Comparison of ENCODE assay signal across 8 cellular contexts in the genomic region with DNA sequence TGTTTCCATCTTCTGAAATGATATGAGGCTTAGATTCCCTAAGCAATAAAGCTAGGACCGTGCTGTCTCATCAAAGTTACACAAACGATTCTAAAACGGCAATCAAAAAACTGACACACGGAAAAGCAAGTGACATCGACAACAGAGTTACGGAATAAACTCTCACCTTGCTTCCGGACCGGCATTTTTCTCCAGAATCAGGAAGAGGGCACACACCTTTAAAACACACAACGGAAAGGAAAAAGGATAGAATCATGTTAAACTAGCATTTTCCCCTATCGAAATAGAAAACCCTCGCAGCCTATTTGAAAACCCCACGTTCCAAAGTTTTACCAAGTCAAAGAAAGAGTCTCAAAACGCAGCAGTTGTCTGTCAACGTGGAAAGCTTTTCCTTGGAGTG. TPM values are rescaled to one million over a fixed set of nuclear protein-coding genes. Genes with fewer than 3 reads are reported as not detected.
DNase-seq lines count a peak whose midpoint lies in the region; ATAC-seq, FAIRE-seq and TF ChIP-seq lines count a peak whose summit lies in the region.

No MANE protein-coding gene starts in this region.

- H3K36me3 ChIP-seq in HCT116 (ENCODE audit: control insufficient read depth in 1 of 2, insufficient read depth in 2 of 2, low read length in 2 of 2), result peaks cover 13 to 15% of the 10 kb centered on the region in 2 experiments
- H3K36me3 ChIP-seq in adrenal gland (replicated peaks in 1 of 2), result peaks cover 0 to 5% of the 10 kb centered on the region in 2 donors
- peaks cover 1 to 8% of the 10 kb centered on the region in 2 experiments; a peak in 4 of 5 replicates for H3K36me3 ChIP-seq in HepG2 (replicated peaks in 1 of 2; ENCODE audit: control insufficient read depth in 1 of 2, insufficient read depth in 2 of 2, low read length in 2 of 2)
- H3K36me3 ChIP-seq in tibial nerve, result peaks cover 0 to 2% (median 0%) of the 10 kb centered on the region in 3 donors

- H3K9me2 ChIP-seq in HCT116 (ENCODE audit: insufficient read depth), result no peaks in the 10 kb centered on the region

- TF ChIP-seq CTCF in AG04450 (IDR thresholded peaks at IDR 0.05; ENCODE audit: low read depth, low read length) (no peak), HCT116 (IDR thresholded peaks at IDR 0.05 in 2 of 3, conservative IDR thresholded peaks at IDR 0.05 in 1 of 3; ENCODE audit: borderline replicate concordance in 1 of 3, insufficient read depth in 1 of 3, low read depth in 2 of 3, low read length in 2 of 3) (no peak), adrenal gland (IDR thresholded peaks at IDR 0.05) (no peak), HepG2 (CRISPR knock-in tag; IDR thresholded peaks at IDR 0.05) (no peak), tibial nerve (IDR thresholded peaks at IDR 0.05) (no peak)

- H2AFZ ChIP-seq in HCT116 (ENCODE audit: low read depth, low read length, poor library complexity, severe bottlenecking) (no peak overlapping the region), HepG2 (ENCODE audit: low read length) (no peak overlapping the region)

- intact Hi-C loops in HCT116 (cut with micrococcal nuclease) (loop anchor here (5.0 kb wide), 1 partner anchor 160 kb away; no protein-coding TSS in a partner anchor), adrenal gland (cut with DNase I) (no loop called here), HepG2 (cut with micrococcal nuclease; ENCODE audit: unreplicated experiment) (loop anchor here (5.0 kb wide), 3 partner anchors 40 to 205 kb away; no protein-coding TSS in a partner anchor)

- POLR2A ChIA-PET in AG04450 (lab: Yijun Ruan, JAX) (interaction anchor here (1.3 to 1.6 kb wide), 2 partner anchors 12 to 170 kb away, joined by 7 to 14 read pairs; no protein-coding TSS in a partner anchor), HCT116 (lab: Charles Lee) (no interaction called here), HepG2 (lab: Yijun Ruan, JAX) (interaction anchor here (1.3 to 2.9 kb wide), 2 partner anchors 70 to 74 kb away, joined by 4 to 32 read pairs; no protein-coding TSS in a partner anchor)

- DNase-seq in AG04450 (ENCODE audit: low read depth, low spot score) (no peak), HCT116 (ENCODE audit: low read depth, low spot score) (no peak), adrenal gland (no peak), HepG2 (ENCODE audit: low spot score) (no peak), tibial nerve (ENCODE audit: low spot score in 2 of 2) (no peak), GF-D8 (lab: John Stamatoyannopoulos, UW) (no peak)

- H3K79me2 ChIP-seq in HCT116 (ENCODE audit: insufficient read depth, low read length), result peaks cover 57% of the 10 kb centered on the region
- H3K79me2 ChIP-seq in HepG2 (ENCODE audit: insufficient read depth, low read length), result peaks cover 53% of the 10 kb centered on the region

- H3K27me3 ChIP-seq in AG04450 (ENCODE audit: control insufficient read depth, insufficient read depth, low read length) (no peaks in the 10 kb centered on the region), HCT116 (ENCODE audit: insufficient read depth, low read length) (no peaks in the 10 kb centered on the region), adrenal gland (no peaks in the 10 kb centered on the region), HepG2 (ENCODE audit: control insufficient read depth in 1 of 2, insufficient read depth in 2 of 2, low read length in 2 of 2) (no peaks in the 10 kb centered on the region; a peak in 1 of 5 replicates), tibial nerve (no peaks in the 10 kb centered on the region)

- in situ Hi-C loops in HepG2 (cut with HindIII; ENCODE audit: extremely low pct_ligation_motif_present, low pct_unique_long_range_greater_than_20kb), result loop anchor here (5.0 to 10.0 kb wide), 2 partner anchors 65 to 208 kb away; no protein-coding TSS in a partner anchor

- CTCF ChIA-PET in AG04450 (lab: Charles Lee) (no interaction called here), HCT116 (lab: Charles Lee) (no interaction called here), HepG2 (lab: Yijun Ruan, JAX; ENCODE audit: low intra/inter-chr PET ratio, low total read pairs) (no interaction called here)

- peak overlapping the region; percentile 96 for H3K4me3 ChIP-seq in AG04450 (ENCODE audit: low read depth, low read length)
- peak overlapping the region; percentile 81 to 82 for H3K4me3 ChIP-seq in HCT116 (replicated peaks in 1 of 2; ENCODE audit: low read depth in 1 of 2, low read length in 2 of 2)
- peak overlapping the region; percentile 18 to 95 (median 76) for H3K4me3 ChIP-seq in adrenal gland
- H3K4me3 ChIP-seq in HepG2 (replicated peaks in 1 of 3; ENCODE audit: insufficient read depth in 1 of 3, low read depth in 2 of 3, low read length in 3 of 3), result peak overlapping the region; percentile 91 to 95 (median 94)
- peak overlapping the region; percentile 79 to 95 (median 88) for H3K4me3 ChIP-seq in tibial nerve

- no peak for FAIRE-seq in HepG2 (lab: Jason Lieb, UNC)

- H4K20me1 ChIP-seq in HCT116 (ENCODE audit: insufficient read depth) (no peaks in the 10 kb centered on the region; the same call in 1 of the 2 replicates), HepG2 (ENCODE audit: insufficient read depth, low read length) (peaks cover 28% of the 10 kb centered on the region)

- peaks cover 11 to 17% of the 10 kb centered on the region in 2 experiments; a peak in 3 of 4 replicates for H3K4me1 ChIP-seq in HCT116 (ENCODE audit: control insufficient read depth in 1 of 2, insufficient read depth in 2 of 2, low read length in 2 of 2)
- H3K4me1 ChIP-seq in adrenal gland (replicated peaks in 1 of 2), result peaks cover 0 to 35% of the 10 kb centered on the region in 2 donors
- peaks cover 57% of the 10 kb centered on the region for H3K4me1 ChIP-seq in HepG2 (ENCODE audit: insufficient read depth, low read length)
- peaks cover 0 to 50% (median 7%) of the 10 kb centered on the region in 4 donors for H3K4me1 ChIP-seq in tibial nerve

- H3K9me3 ChIP-seq in AG04450 (ENCODE audit: control insufficient read depth, insufficient read depth, low read length), result no peaks in the 10 kb centered on the region
- no peaks in the 10 kb centered on the region for H3K9me3 ChIP-seq in HCT116 (ENCODE audit: control insufficient read depth in 1 of 2, insufficient read depth in 1 of 2, low read depth in 1 of 2, low read length in 2 of 2)
- H3K9me3 ChIP-seq in adrenal gland (replicated peaks in 1 of 3), result no peaks in the 10 kb centered on the region
- H3K9me3 ChIP-seq in HepG2 (ENCODE audit: low read length), result no peaks in the 10 kb centered on the region
- H3K9me3 ChIP-seq in tibial nerve, result no peaks in the 10 kb centered on the region

- WGBS in adrenal gland, 4 donors, result 0 to 4% (median 0%) methylated on average over 14 of the region's 14 CpGs
- under 1% methylated on average over 14 of the region's 14 CpGs for WGBS in HepG2 (ENCODE audit: low lambda C conversion rate)
- 1% methylated on average over 14 of the region's 14 CpGs for WGBS in tibial nerve, 2 donors

- TF ChIP-seq RAD21 in HCT116 (IDR thresholded peaks at IDR 0.05; ENCODE audit: low read depth) (no peak), HepG2 (CRISPR knock-in tag; IDR thresholded peaks at IDR 0.05) (no peak)

- no peak for ATAC-seq in HCT116
- ATAC-seq in HepG2, result no peak
- no peak for ATAC-seq in GM21737 (IDR thresholded peaks at IDR 0.05; ENCODE audit: unreplicated experiment)
- no peak for ATAC-seq in GM18520 (IDR thresholded peaks at IDR 0.05; ENCODE audit: unreplicated experiment)

- TSS peak; percentile 49 for BruUV-seq in HCT116 (replicated peaks; lab: Mats Ljungman, UMichigan)
- no TSS peak for BruUV-seq in HepG2 (replicated peaks; lab: Mats Ljungman, UMichigan)

- TF ChIP-seq POLR2A in HCT116 (IDR thresholded peaks at IDR 0.05; ENCODE audit: borderline replicate concordance, extremely low read depth, insufficient read depth, insufficient read length) (no peak), adrenal gland (IDR thresholded peaks at IDR 0.05) (no peak), HepG2 (IDR thresholded peaks at IDR 0.05; ENCODE audit: insufficient read depth in 1 of 2, low read depth in 2 of 2, low read length in 2 of 2) (no peak; a peak in 1 of 4 replicates), tibial nerve (IDR thresholded peaks at IDR 0.05) (no peak)

- no peak for TF ChIP-seq EP300 in HepG2 (IDR thresholded peaks at IDR 0.05; ENCODE audit: low read depth in 2 of 2, low read length in 2 of 2)
- no peak for TF ChIP-seq EP300 in HepG2 (CRISPR knock-in tag; IDR thresholded peaks at IDR 0.05; ENCODE audit: borderline replicate concordance)
- TF ChIP-seq EP300 in tibial nerve (IDR thresholded peaks at IDR 0.05), result no peak

- peak overlapping the region; percentile 39 for H3K27ac ChIP-seq in AG04450 (ENCODE audit: low read depth, low read length)
- H3K27ac ChIP-seq in HCT116 (ENCODE audit: low read depth, low read length), result peak overlapping the region; percentile 77
- peak overlapping the region in 3 of 5 donors; percentile 79 to 87 (median 86) for H3K27ac ChIP-seq in adrenal gland
- H3K27ac ChIP-seq in HepG2 (ENCODE audit: extremely low read length, insufficient read depth, low read length), result peak overlapping the region; percentile 98
- peak overlapping the region; percentile 92 to 98 (median 96) for H3K27ac ChIP-seq in tibial nerve

- H3K4me2 ChIP-seq in HCT116 (ENCODE audit: low read length), result peak overlapping the region; percentile 83
- peak overlapping the region; percentile 89 for H3K4me2 ChIP-seq in HepG2 (ENCODE audit: low read depth, low read length)

- RAD21 ChIA-PET in HCT116 (lab: Charles Lee; ENCODE audit: low non-redundant PET in 1 of 2, low total read pairs in 2 of 2, uncharacterized antibody in 2 of 2, unreplicated experiment in 2 of 2), result no interaction called here

- H3K9ac ChIP-seq in HCT116 (ENCODE audit: low read length) (peak overlapping the region; percentile 80), HepG2 (ENCODE audit: insufficient read depth, low read depth, low read length) (peak overlapping the region; percentile 93)

RNA-seq across cellular contexts. Expression of gene DLG1, which starts 1.4 kb away (rescaled TPM):
- polyA plus RNA-seq in AG04450 (2011; rRNA removed) (50.0 and 58.9 TPM in 2 replicates), adrenal gland (10 to 100 TPM; 14.1 to 53.7 (median 28.8) TPM), HepG2 (2011; rRNA removed) (30.4 and 30.5 TPM in 2 replicates)
- 57.1 and 73.5 TPM in 2 replicates for polyA minus RNA-seq in AG04450 (2011; rRNA and poly(A)+ RNA removed)
- total RNA-seq in HCT116 (2021; ENCODE audit: unreplicated experiment) (89.8 TPM), adrenal gland (10 to 100 TPM; 31.7 to 74.6 (median 60.9) TPM), HepG2 (2016; rRNA removed; fragmentation: Illumina TruSeq; extraction: Trizol) (104 and 105 TPM in 2 replicates), tibial nerve (10 to 100 TPM; 49.2 to 94.0 (median 71.1) TPM)
- polyA plus RNA-seq in HCT116 (2012), result 23.3 and 30.4 TPM in 2 replicates
- 40.0 and 44.2 TPM in 2 replicates for total RNA-seq in HepG2 (2016; cell fraction: cytosol; rRNA removed; fragmentation: Illumina TruSeq; extraction: Trizol; ENCODE audit: low read depth)
- total RNA-seq in HepG2 (2016; cell fraction: insoluble cytoplasmic fraction; rRNA removed; fragmentation: Illumina TruSeq; extraction: Trizol), result 102 and 106 TPM in 2 replicates
- total RNA-seq in HepG2 (2016; cell fraction: membrane; rRNA removed; fragmentation: Illumina TruSeq; extraction: Trizol), result 33.5 and 37.5 TPM in 2 replicates
- 208 and 219 TPM in 2 replicates for total RNA-seq in HepG2 (2016; cell fraction: nucleus; rRNA removed; fragmentation: Illumina TruSeq; extraction: Trizol)
- 7.7 and 13.1 TPM in 2 replicates for polyA plus RNA-seq in HepG2 (2011; cell fraction: cytosol; rRNA removed)
- 38.0 and 75.0 TPM in 2 replicates for polyA plus RNA-seq in HepG2 (2011; cell fraction: nucleus; rRNA removed)
- 34.1 and 38.3 TPM in 2 replicates for polyA plus RNA-seq in HepG2 (2012)
- 3.7 and 3.9 TPM in 2 replicates for polyA plus RNA-seq in HepG2 (2016; cell fraction: cytosol; fragmentation: Illumina TruSeq; extraction: Trizol; ENCODE audit: low read depth)
- polyA plus RNA-seq in HepG2 (2016; cell fraction: insoluble cytoplasmic fraction; fragmentation: Illumina TruSeq; extraction: Trizol; ENCODE audit: low read depth), result 67.8 and 68.9 TPM in 2 replicates
- polyA plus RNA-seq in HepG2 (2016; cell fraction: membrane; fragmentation: Illumina TruSeq; extraction: Trizol; ENCODE audit: low read depth), result 10.5 and 12.7 TPM in 2 replicates
- polyA plus RNA-seq in HepG2 (2016; cell fraction: nucleus; fragmentation: Illumina TruSeq; extraction: Trizol; ENCODE audit: insufficient read depth, low read depth), result 110 and 123 TPM in 2 replicates
- 42.3 and 46.0 TPM in 2 replicates for polyA minus RNA-seq in HepG2 (2011; rRNA and poly(A)+ RNA removed; ENCODE audit: low replicate concordance)
- polyA minus RNA-seq in HepG2 (2011; cell fraction: cytosol; rRNA and poly(A)+ RNA removed), result 23.2 and 29.7 TPM in 2 replicates
- 241 and 244 TPM in 2 replicates for polyA minus RNA-seq in HepG2 (2011; cell fraction: nucleus; rRNA and poly(A)+ RNA removed)

Comparison
In these comparisons a context has a peak if more than half of its experiments do, and no peak if none do; other contexts are left out.
1. H3K27ac ChIP-seq: peak in every context shown above with its lines; median percentile 98 in HepG2; 96 in tibial nerve; 86 in adrenal gland; 77 in HCT116; 39 in AG04450.
2. intact Hi-C loops: an anchor here in HCT116 (5.0 kb wide) and HepG2 (5.0 kb wide); none called in adrenal gland.